ENCODE assay signal across 8 cellular contexts in the genomic region with DNA sequence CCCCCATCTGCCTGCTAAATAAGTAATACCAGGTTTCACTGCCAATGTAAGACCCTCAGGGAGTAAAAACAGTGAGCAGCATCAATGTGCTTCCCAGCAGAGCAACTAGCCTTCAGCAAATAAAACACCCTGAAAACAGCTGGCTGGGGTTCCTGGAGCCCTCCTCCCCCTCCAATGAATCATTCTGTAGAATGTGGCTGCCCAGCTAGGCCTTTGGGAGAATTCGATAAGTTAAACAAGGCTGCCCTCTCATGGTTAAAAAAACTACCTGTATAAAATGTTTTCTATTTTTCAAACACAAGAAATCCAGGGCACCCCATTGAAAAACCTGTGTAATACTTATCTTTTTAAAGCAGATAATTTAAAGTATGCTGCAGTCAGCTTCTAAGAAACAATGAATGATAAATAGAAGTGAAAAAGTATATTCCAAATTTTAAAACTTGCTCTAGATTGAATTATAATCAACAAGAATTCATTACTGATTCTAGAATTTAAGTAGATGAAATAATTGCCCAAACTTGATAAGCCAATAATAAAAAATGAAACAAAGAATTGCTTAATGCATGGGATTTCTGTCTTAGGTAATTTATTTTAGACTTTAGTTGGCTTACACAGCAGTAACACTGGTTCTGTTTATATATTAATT. TPM values are rescaled to one million over a fixed set of nuclear protein-coding genes. Genes with fewer than 3 reads are reported as not detected.
DNase-seq lines count a peak whose midpoint lies in the region; ATAC-seq, FAIRE-seq and TF ChIP-seq lines count a peak whose summit lies in the region.

No MANE protein-coding gene starts in this region.

- TF ChIP-seq CTCF in HEK293 (tag by site-specific recombination; IDR thresholded peaks at IDR 0.05) = no peak
- TF ChIP-seq CTCF in GM12878 (IDR thresholded peaks at IDR 0.05 in 2 of 3, conservative IDR thresholded peaks at IDR 0.05 in 1 of 3; ENCODE audit: control insufficient read depth in 2 of 3, extremely low read depth in 1 of 3, insufficient read depth in 1 of 3, low read depth in 3 of 3, low read length in 3 of 3) = peak; percentile 16 to 49 (median 38); a peak in 5 of 6 replicates
- peak; percentile 36 for TF ChIP-seq CTCF in kidney epithelial cell (IDR thresholded peaks at IDR 0.05; ENCODE audit: insufficient read depth, low read length, poor library complexity, severe bottlenecking)

- H3K27me3 ChIP-seq in GM12878 (replicated peaks in 1 of 2; ENCODE audit: control insufficient read depth in 2 of 2, insufficient read depth in 2 of 2, low read length in 1 of 2) (no peaks in the 10 kb centered on the region), kidney epithelial cell (ENCODE audit: control insufficient read depth, insufficient read depth, low read length) (no peaks in the 10 kb centered on the region)

- DNase-seq in COLO829 (ENCODE audit: low spot score) (peak; percentile 62), NCI-H345 treated with DMSO at 0.1 percent for 48 hours (lab: John Stamatoyannopoulos, UW; ENCODE audit: unreplicated experiment) (peak; percentile 40), GM12878 (ENCODE audit: low read depth, low spot score) (no peak), kidney epithelial cell (ENCODE audit: low read depth) (no peak), activated gamma-delta T cell treated with Interleukin-2 at 50 U/mL for 16 hours (no peak), GOT3 (lab: John Stamatoyannopoulos, UW) (no peak)
- DNase-seq in stimulated activated naive CD4-positive, alpha-beta T cell treated with Interleukin-2 at 50 U/mL for 16 hours (lab: John Stamatoyannopoulos, UW) = no peak

- no peak for FAIRE-seq in GM12878 (lab: Jason Lieb, UNC)

- H2AFZ ChIP-seq in GM12878 (ENCODE audit: control insufficient read depth, low read depth, low read length) = no peak overlapping the region

- POLR2A ChIA-PET in HEK293 (lab: Yijun Ruan, JAX) = no interaction called here
- POLR2A ChIA-PET in GM12878 (lab: Charles Lee) = interaction anchor here (0.6 kb wide), 1 partner anchor 394 kb away, joined by 3 read pairs; no protein-coding TSS in a partner anchor

- H3K4me1 ChIP-seq in HEK293 (ENCODE audit: control insufficient read depth, insufficient read depth, low read length) (no peaks in the 10 kb centered on the region), GM12878 (ENCODE audit: control insufficient read depth, insufficient read depth, low read length) (no peaks in the 10 kb centered on the region)

- H4K20me1 ChIP-seq in GM12878 (ENCODE audit: control insufficient read depth, insufficient read depth) = no peaks in the 10 kb centered on the region

- SMC1A ChIA-PET in GM12878 (lab: Charles Lee; ENCODE audit: uncharacterized antibody, unreplicated experiment) = interaction anchor here (0.6 kb wide), 1 partner anchor 1550 kb away, joined by 3 read pairs; no protein-coding TSS in a partner anchor

- CTCF ChIA-PET in HEK293 (lab: Yijun Ruan, JAX) (interaction anchor here (0.5 to 1.6 kb wide), 11 partner anchors 8 to 1851 kb away, joined by 3 to 5 read pairs (median 3); no protein-coding TSS in a partner anchor), GM12878 (lab: Yijun Ruan, JAX) (interaction anchor here (0.6 to 1.0 kb wide), 2 partner anchors 10 to 272 kb away, joined by 3 to 4 read pairs; no protein-coding TSS in a partner anchor)

- H3K4me2 ChIP-seq in GM12878 (ENCODE audit: control insufficient read depth, insufficient read depth) = no peak overlapping the region

- H3K9ac ChIP-seq in GM12878 (ENCODE audit: control insufficient read depth, insufficient read depth, low read length) = no peak overlapping the region

- no peaks in the 10 kb centered on the region for H3K9me3 ChIP-seq in HEK293 (ENCODE audit: control insufficient read depth, insufficient read depth, low read depth, low read length)
- no peaks in the 10 kb centered on the region for H3K9me3 ChIP-seq in GM12878 (replicated peaks; ENCODE audit: control insufficient read depth, insufficient read depth, low read length)

- RAD21 ChIA-PET in GM12878 (lab: Charles Lee; ENCODE audit: unreplicated experiment) = interaction anchor here (0.9 to 1.1 kb wide), 2 partner anchors 13 to 21 kb away, joined by 3 read pairs; no protein-coding TSS in a partner anchor

- BruUV-seq in GM12878 (replicated peaks; lab: Mats Ljungman, UMichigan) = no TSS peak

- H3K27ac ChIP-seq in HEK293 (ENCODE audit: extremely low read depth, low read depth, low read length) (no peak overlapping the region), GM12878 (ENCODE audit: control insufficient read depth, insufficient read depth) (no peak overlapping the region)

- intact Hi-C loops in GM12878 (cut with micrococcal nuclease; ENCODE audit: unreplicated experiment) = no loop called here

- no peak for TF ChIP-seq EP300 in GM12878 (IDR thresholded peaks at IDR 0.05; ENCODE audit: borderline replicate concordance in 1 of 2, control insufficient read depth in 1 of 2, low read depth in 2 of 2, low read length in 2 of 2)

- TF ChIP-seq POLR2A in GM12878 (IDR thresholded peaks at IDR 0.05; ENCODE audit: low read depth, low read length) = no peak

- WGBS in GM12878 (ENCODE audit: insufficient coverage, insufficient replicate concordance, low lambda C conversion rate, missing lambda C conversion rate) = 0% methylated on average over 1 of the region's 1 CpG

- H3K4me3 ChIP-seq in HEK293 (ENCODE audit: low read depth, low read length) = no peak overlapping the region
- H3K4me3 ChIP-seq in GM12878 = no peak overlapping the region
- H3K4me3 ChIP-seq in kidney epithelial cell (ENCODE audit: low read depth, low read length) = no peak overlapping the region

- in situ Hi-C loops in GM12878 (cut with MboI) = no loop called here

- peak; percentile 63 for ATAC-seq in GM12878

- no peaks in the 10 kb centered on the region for H3K36me3 ChIP-seq in HEK293 (ENCODE audit: control insufficient read depth in 2 of 2, insufficient read depth in 1 of 2, low read length in 2 of 2)
- no peaks in the 10 kb centered on the region for H3K36me3 ChIP-seq in GM12878 (ENCODE audit: control insufficient read depth in 2 of 2, insufficient read depth in 2 of 2, low read length in 1 of 2)
- H3K36me3 ChIP-seq in kidney epithelial cell (ENCODE audit: control insufficient read depth, insufficient read depth, low read length) = no peaks in the 10 kb centered on the region

- H3K79me2 ChIP-seq in GM12878 (ENCODE audit: control insufficient read depth, insufficient read depth, low read length) = no peaks in the 10 kb centered on the region

- peak; percentile 60 for TF ChIP-seq RAD21 in GM12878 (IDR thresholded peaks at IDR 0.05; ENCODE audit: insufficient read depth, low read depth, low read length)

TF ChIP-seq in HEK293, 187 proteins besides CTCF, POLR2A, EP300 and RAD21:
- TF ChIP-seq, protein P1, sequence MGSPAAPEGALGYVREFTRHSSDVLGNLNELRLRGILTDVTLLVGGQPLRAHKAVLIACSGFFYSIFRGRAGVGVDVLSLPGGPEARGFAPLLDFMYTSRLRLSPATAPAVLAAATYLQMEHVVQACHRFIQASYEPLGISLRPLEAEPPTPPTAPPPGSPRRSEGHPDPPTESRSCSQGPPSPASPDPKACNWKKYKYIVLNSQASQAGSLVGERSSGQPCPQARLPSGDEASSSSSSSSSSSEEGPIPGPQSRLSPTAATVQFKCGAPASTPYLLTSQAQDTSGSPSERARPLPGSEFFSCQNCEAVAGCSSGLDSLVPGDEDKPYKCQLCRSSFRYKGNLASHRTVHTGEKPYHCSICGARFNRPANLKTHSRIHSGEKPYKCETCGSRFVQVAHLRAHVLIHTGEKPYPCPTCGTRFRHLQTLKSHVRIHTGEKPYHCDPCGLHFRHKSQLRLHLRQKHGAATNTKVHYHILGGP (tag by site-specific recombination; IDR thresholded peaks at IDR 0.05) = no peak
- peak; percentile 79 for TF ChIP-seq ZNF654 (tag by site-specific recombination; IDR thresholded peaks at IDR 0.05; ENCODE audit: low read depth)

TF ChIP-seq in GM12878, 131 proteins besides CTCF, POLR2A, EP300 and RAD21:
- TF ChIP-seq FOS (IDR thresholded peaks at IDR 0.05; ENCODE audit: borderline replicate concordance, extremely low read depth, insufficient read length) = no peak
- TF ChIP-seq SMC3 (IDR thresholded peaks at IDR 0.05; ENCODE audit: borderline replicate concordance, low read length) = peak; percentile 42; the same call in 1 of the 2 replicates
- TF ChIP-seq BCL3 (IDR thresholded peaks at IDR 0.05; ENCODE audit: borderline replicate concordance, insufficient read depth, low read depth, low read length, poor library complexity, severe bottlenecking) = no peak
- TF ChIP-seq HDAC6 (IDR thresholded peaks at IDR 0.05; ENCODE audit: unreplicated experiment) = no peak
- no peak for TF ChIP-seq NR2C2 (IDR thresholded peaks at IDR 0.05; ENCODE audit: borderline replicate concordance, control insufficient read depth, insufficient read length, low read depth)
- TF ChIP-seq IKZF1 (conservative IDR thresholded peaks at IDR 0.05) = no peak

RNA-seq across cellular contexts. Expression of gene TOM1L1, which starts 9.4 kb away (rescaled TPM):
- total RNA-seq in GM12878 (2013; cell fraction: nucleolus; rRNA removed) = 0.76 TPM in 1 of 2 replicates, not detected in the other
- 2.2 and 3.4 TPM in 2 replicates for total RNA-seq in GM12878 (2014; rRNA removed)
- total RNA-seq in GM12878 (2014; rRNA removed; fragmentation: Illumina TruSeq; extraction: Trizol) = 3.0 and 3.2 TPM in 2 replicates
- total RNA-seq in GM12878 (2021) = 2.3 and 2.7 TPM in 2 replicates
- polyA plus RNA-seq in GM12878 (2011; ENCODE audit: low read depth) = 8.0 TPM
- 8.8 and 11.0 TPM in 2 replicates for polyA plus RNA-seq in GM12878 (2011; rRNA removed)
- 4.0 and 4.3 TPM in 2 replicates for polyA plus RNA-seq in GM12878 (2011; cell fraction: cytosol; rRNA removed)
- polyA plus RNA-seq in GM12878 (2011; cell fraction: nucleus; rRNA removed) = 5.3 and 5.8 TPM in 2 replicates
- 2.8 and 7.2 TPM in 2 replicates for polyA plus RNA-seq in GM12878 (2012)
- 2.6 and 4.5 TPM in 2 replicates for polyA plus RNA-seq in GM12878 (2014; fragmentation: Illumina TruSeq; extraction: Trizol)
- 1 to 10 TPM; 1.9 to 3.0 TPM for polyA plus RNA-seq in GM12878 (2014; fragmentation: Nextera tagmentation; extraction: Ambion mirVana)
- 1.5 and 2.5 TPM in 2 replicates for polyA plus RNA-seq in GM12878 (2014; rRNA removed)
- 1 to 10 TPM; 2.1 to 2.7 TPM for polyA plus RNA-seq in GM12878 (2016; fragmentation: Nextera tagmentation; extraction: Ambion mirVana)
- 4.6 and 6.2 TPM in 2 replicates for polyA minus RNA-seq in GM12878 (2011; rRNA and poly(A)+ RNA removed)
- 3.2 and 4.0 TPM in 2 replicates for polyA minus RNA-seq in GM12878 (2011; cell fraction: cytosol; rRNA and poly(A)+ RNA removed)
- polyA minus RNA-seq in GM12878 (2011; cell fraction: nucleus; rRNA and poly(A)+ RNA removed) = 3.0 and 3.3 TPM in 2 replicates
- total RNA-seq in kidney epithelial cell = 70.7 and 76.0 TPM in 2 replicates

Comparison
In these comparisons a context has a peak if more than half of its experiments do, and no peak if none do; other contexts are left out.
1. DNase-seq: peak in COLO829 (single experiment) and NCI-H345 treated with DMSO at 0.1 percent for 48 hours (single experiment); none in GM12878 (single experiment), kidney epithelial cell (single experiment), activated gamma-delta T cell treated with Interleukin-2 at 50 U/mL for 16 hours (single experiment), stimulated activated naive CD4-positive, alpha-beta T cell treated with Interleukin-2 at 50 U/mL for 16 hours (single experiment) and GOT3 (single experiment).
2. RNA of gene TOM1L1, which starts 9.4 kb away (total RNA-seq): 70.7 to 76.0 TPM in kidney epithelial cell; 0.76 to 3.4 TPM in GM12878; every median in the first group is over 10 times any median in the second.